In the genomic region with DNA sequence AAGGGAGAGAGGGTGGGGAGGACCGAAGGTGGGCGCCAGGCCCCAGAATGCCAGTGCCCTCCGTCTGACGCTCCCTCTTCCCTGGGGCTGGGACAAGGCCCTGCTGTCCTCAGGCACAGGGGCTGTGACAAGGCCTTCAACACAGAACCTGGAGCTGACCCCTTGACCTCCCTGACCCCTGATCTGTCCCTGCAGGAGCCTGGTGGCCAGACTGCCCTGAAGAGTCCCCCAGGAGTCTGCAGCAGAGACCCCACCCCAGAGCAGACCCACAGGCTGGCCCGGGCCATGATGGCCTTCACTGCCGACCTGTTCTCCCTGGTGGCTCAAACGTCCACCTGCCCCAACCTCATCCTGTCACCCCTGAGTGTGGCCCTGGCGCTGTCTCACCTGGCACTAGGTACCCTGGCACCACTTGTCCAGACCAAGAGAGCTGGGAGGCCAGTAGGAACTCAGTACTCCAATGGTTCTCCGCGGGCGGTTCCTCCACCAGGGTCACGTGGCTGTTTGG, we compare ENCODE assay signal across 16 cellular contexts. TPM values are rescaled to one million over a fixed set of nuclear protein-coding genes. Genes with fewer than 3 reads are reported as not detected.
DNase-seq lines count a peak whose midpoint lies in the region; ATAC-seq and TF ChIP-seq lines count a peak whose summit lies in the region.
"Had no signal": no experiment of that assay in that cellular context is flagged by ENCODE, and none has a peak within 500 bp of the region (broad histone marks: within the 10 kb centered on the region; RNA-seq: fewer than 3 reads in every experiment).

No MANE protein-coding gene starts in this region.

- H3K79me2 ChIP-seq in mammary epithelial cell (ENCODE audit: insufficient read depth, low read length): no peaks in the 10 kb centered on the region

- dilution Hi-C loops in mammary epithelial cell (cut with HindIII; ENCODE audit: low sequenced_read_pairs): no loop called here

- H3K27ac ChIP-seq in breast epithelium (peak overlapping the region; percentile 62 to 84), mammary epithelial cell (ENCODE audit: insufficient read depth, low read depth, low read length) (no peak overlapping the region), neuronal stem cell (replicated peaks; ENCODE audit: low read length) (no peak overlapping the region), testis (peak overlapping the region; percentile 84 to 89)
- H3K27ac ChIP-seq: BLaER1 treated with 17β-estradiol and CSF1 and Interleukin-3, amounts not matched to agents 10 nM and 100 nM had no signal

- H3K4me2 ChIP-seq in mammary epithelial cell (ENCODE audit: insufficient read depth, low read depth, low read length): no peak overlapping the region
- no peak overlapping the region for H3K4me2 ChIP-seq in neuronal stem cell (ENCODE audit: insufficient read depth, low read length, poor library complexity, severe bottlenecking)
- H3K4me2 ChIP-seq: BLaER1 treated with 17β-estradiol and CSF1 and Interleukin-3, amounts not matched to agents 10 nM and 100 nM had no signal

- H2AFZ ChIP-seq in mammary epithelial cell (ENCODE audit: low read depth, low read length): no peak overlapping the region
- H2AFZ ChIP-seq in neuronal stem cell (ENCODE audit: low read length): no peak overlapping the region

- H2BK15ac ChIP-seq in neuronal stem cell (ENCODE audit: low read length): no peak overlapping the region

- H3K36me3 ChIP-seq in breast epithelium (no peaks in the 10 kb centered on the region), mammary epithelial cell (ENCODE audit: insufficient read depth, low read length) (no peaks in the 10 kb centered on the region), neuronal stem cell (replicated peaks in 1 of 2; ENCODE audit: control insufficient read depth in 2 of 2, insufficient read depth in 2 of 2, low read length in 2 of 2) (no peaks in the 10 kb centered on the region), testis (ENCODE audit: low read depth, missing control alignments) (no peaks in the 10 kb centered on the region)
- H3K36me3 ChIP-seq: BLaER1 treated with 17β-estradiol and CSF1 and Interleukin-3, amounts not matched to agents 10 nM and 100 nM; HAP-1 had no signal

- H4K8ac ChIP-seq in neuronal stem cell (ENCODE audit: low read depth, low read length): no peak overlapping the region

- TF ChIP-seq CTCF in breast epithelium (IDR thresholded peaks at IDR 0.05) (no peak), mammary epithelial cell (conservative IDR thresholded peaks at IDR 0.05 in 1 of 2, IDR thresholded peaks at IDR 0.05 in 1 of 2; ENCODE audit: extremely low read depth in 1 of 2, insufficient read depth in 1 of 2, low read depth in 1 of 2, low read length in 2 of 2) (no peak), testis (IDR thresholded peaks at IDR 0.05) (no peak)

- H2AK5ac ChIP-seq in neuronal stem cell (ENCODE audit: low read depth, low read length): peak overlapping the region; percentile 76

- H4K91ac ChIP-seq in neuronal stem cell (ENCODE audit: low read depth, low read length, poor library complexity): no peak overlapping the region

- in situ Hi-C loops in mammary epithelial cell (cut with MboI; ENCODE audit: low sequenced_read_pairs in 2 of 2): no loop called here

- H4K20me1 ChIP-seq in mammary epithelial cell (ENCODE audit: insufficient read depth, low read length): no peaks in the 10 kb centered on the region
- H4K20me1 ChIP-seq: BLaER1 treated with 17β-estradiol and CSF1 and Interleukin-3, amounts not matched to agents 10 nM and 100 nM had no signal

- WGBS in mammary epithelial cell (ENCODE audit: low coverage, missing lambda C conversion rate): 98% methylated on average over 7 of the region's 12 CpGs
- no CpG with 5 or more reads among the region's 12 CpGs for WGBS in neuronal stem cell (ENCODE audit: extremely low coverage in 2 of 2, insufficient read length in 2 of 2, insufficient replicate concordance in 1 of 2), 2 donors
- WGBS in testis, 2 donors: 95 to 97% methylated on average over 8 to 12 of the region's 12 CpGs

- H3K27me3 ChIP-seq in breast epithelium (no peaks in the 10 kb centered on the region), mammary epithelial cell (ENCODE audit: insufficient read depth, low read length) (no peaks in the 10 kb centered on the region), neuronal stem cell (ENCODE audit: control insufficient read depth in 3 of 3, insufficient read depth in 3 of 3, low read depth in 1 of 3, low read length in 3 of 3) (no peaks in the 10 kb centered on the region), testis (no peaks in the 10 kb centered on the region)
- H3K27me3 ChIP-seq: BLaER1 treated with 17β-estradiol and CSF1 and Interleukin-3, amounts not matched to agents 10 nM and 100 nM had no signal

- no peak for DNase-seq in breast epithelium (ENCODE audit: low spot score in 2 of 2)
- DNase-seq in mammary epithelial cell: no peak
- no peak for DNase-seq in left lobe of liver (ENCODE audit: low spot score)
- no peak for DNase-seq in neuronal stem cell (ENCODE audit: low spot score)
- no peak for DNase-seq in testis
- DNase-seq in SW 1271 (lab: John Stamatoyannopoulos, UW): no peak
- DNase-seq: 8988T; ACHN; CD4-positive, CD25-positive, alpha-beta regulatory T cell; DMS53; GF-D8; GOT3 had no signal

- H3K4ac ChIP-seq in neuronal stem cell (ENCODE audit: low read length): no peak overlapping the region

- H3K79me1 ChIP-seq in neuronal stem cell (ENCODE audit: low read depth, low read length): peaks cover 2% of the 10 kb centered on the region

- H3K9me3 ChIP-seq in breast epithelium (no peaks in the 10 kb centered on the region), mammary epithelial cell (replicated peaks; ENCODE audit: insufficient read depth, low read length) (no peaks in the 10 kb centered on the region), neuronal stem cell (replicated peaks in 1 of 2; ENCODE audit: control insufficient read depth in 2 of 2, insufficient read depth in 1 of 2, low read depth in 1 of 2, low read length in 2 of 2) (peaks cover 0 to 4% of the 10 kb centered on the region in 2 donors), testis (no peaks in the 10 kb centered on the region)
- H3K9me3 ChIP-seq: BLaER1 treated with 17β-estradiol and CSF1 and Interleukin-3, amounts not matched to agents 10 nM and 100 nM; HAP-1 had no signal

- H2BK120ac ChIP-seq in neuronal stem cell (ENCODE audit: low read depth, low read length): no peak overlapping the region

- ATAC-seq in left lobe of liver (peak; percentile 15), GM19328 (IDR thresholded peaks at IDR 0.05; ENCODE audit: unreplicated experiment) (no peak), GM21737 (IDR thresholded peaks at IDR 0.05; ENCODE audit: unreplicated experiment) (no peak)

- H3K9ac ChIP-seq in mammary epithelial cell (ENCODE audit: insufficient read depth, low read length): no peak overlapping the region
- H3K9ac ChIP-seq in neuronal stem cell (ENCODE audit: low read depth, low read length, poor library complexity): no peak overlapping the region
- H3K9ac ChIP-seq: BLaER1 treated with 17β-estradiol and CSF1 and Interleukin-3, amounts not matched to agents 10 nM and 100 nM had no signal

- H3K4me1 ChIP-seq in breast epithelium (peaks cover 0 to 4% of the 10 kb centered on the region in 2 donors), mammary epithelial cell (ENCODE audit: insufficient read depth, low read length) (peaks cover 9% of the 10 kb centered on the region), neuronal stem cell (ENCODE audit: control insufficient read depth in 2 of 2, insufficient read depth in 1 of 2, low read depth in 1 of 2, low read length in 2 of 2) (peaks cover 0 to 3% of the 10 kb centered on the region in 2 donors), testis (peaks cover 57% of the 10 kb centered on the region)
- H3K4me1 ChIP-seq: HAP-1 had no signal

- H3K18ac ChIP-seq in neuronal stem cell (ENCODE audit: low read length): peak overlapping the region; percentile 48

- CTCF ChIA-PET in mammary epithelial cell (lab: Charles Lee; ENCODE audit: low non-redundant PET): no interaction called here

- peak overlapping the region; percentile 66 for H2BK5ac ChIP-seq in neuronal stem cell (ENCODE audit: low read length)

- peak overlapping the region; percentile 90 for H2BK12ac ChIP-seq in neuronal stem cell (ENCODE audit: low read length)

- H3K14ac ChIP-seq in neuronal stem cell (ENCODE audit: low read length): no peak overlapping the region

- no peak overlapping the region for H3K23ac ChIP-seq in neuronal stem cell (ENCODE audit: low read depth, low read length, poor library complexity)

- H3K4me3 ChIP-seq in breast epithelium (peak overlapping the region in 2 of 3 donors; percentile 25 to 49), mammary epithelial cell (replicated peaks in 1 of 3; ENCODE audit: insufficient read depth in 1 of 3, low read depth in 2 of 3, low read length in 3 of 3) (no peak overlapping the region), neuronal stem cell (ENCODE audit: low read length in 2 of 2) (no peak overlapping the region), testis (no peak overlapping the region)
- H3K4me3 ChIP-seq: BLaER1 treated with 17β-estradiol and CSF1 and Interleukin-3, amounts not matched to agents 10 nM and 100 nM; HAP-1 had no signal

- TF ChIP-seq POLR2A in breast epithelium (IDR thresholded peaks at IDR 0.05) (no peak), testis (IDR thresholded peaks at IDR 0.05) (no peak)

- intact Hi-C loops in breast epithelium (cut with DNase I; ENCODE audit: low total_unique reads) (no loop called here), mammary epithelial cell (cut with micrococcal nuclease) (no loop called here), testis (cut with DNase I; ENCODE audit: low total_unique reads) (no loop called here)

- BruUV-seq in mammary epithelial cell (replicated peaks; lab: Mats Ljungman, UMichigan): no TSS peak

RNA-seq across cellular contexts. Expression of gene SERPINF2, which starts 2.9 kb away (rescaled TPM):
- total RNA-seq in breast epithelium (10 to 100 TPM; 18.4 to 30.1 (median 21.3) TPM), mammary epithelial cell (1 to 10 TPM; 5.7 to 7.3 TPM), left lobe of liver (1,138 TPM), testis (10 to 100 TPM; 31.7 to 41.9 TPM)
- polyA plus RNA-seq in mammary epithelial cell (10.1 TPM), testis (ENCODE audit: insufficient read depth, low read depth, low replicate concordance) (15.3 TPM)
- 3.7 TPM for polyA minus RNA-seq in mammary epithelial cell
- 0.11 TPM for polyA plus RNA-seq in neuronal stem cell (2013, experiment 1 of 2)
- polyA plus RNA-seq in neuronal stem cell (2013, experiment 2 of 2): 0.12 TPM
- polyA plus RNA-seq: CD4-positive, CD25-positive, alpha-beta regulatory T cell had no signal

RNA-seq across cellular contexts. Expression of gene SERPINF1, which starts 16.3 kb away (rescaled TPM):
- 1,000 to 10,000 TPM in 1 of 3 donors, 100 to 1,000 TPM in 2; 427 to 3,050 (median 615) TPM for total RNA-seq in breast epithelium
- 10 to 100 TPM; 10.8 to 89.5 TPM for total RNA-seq in mammary epithelial cell
- 85.4 TPM for polyA plus RNA-seq in mammary epithelial cell
- 77.9 TPM for polyA minus RNA-seq in mammary epithelial cell
- 1,041 TPM for total RNA-seq in left lobe of liver
- polyA plus RNA-seq in neuronal stem cell (2013, experiment 1 of 2): 65.7 TPM
- polyA plus RNA-seq in neuronal stem cell (2013, experiment 2 of 2): 62.7 TPM
- 1,000 to 10,000 TPM; 1,211 to 2,317 TPM for total RNA-seq in testis
- 828 TPM for polyA plus RNA-seq in testis (ENCODE audit: insufficient read depth, low read depth, low replicate concordance)
- total RNA-seq: CD4-positive, CD25-positive, alpha-beta regulatory T cell had no signal

RNA-seq across cellular contexts. Expression of gene WDR81, which starts 21.1 kb away (rescaled TPM):
- total RNA-seq in breast epithelium (10 to 100 TPM; 36.6 to 52.6 (median 41.6) TPM), mammary epithelial cell (10 to 100 TPM; 17.8 to 35.5 TPM), left lobe of liver (27.0 TPM), testis (10 to 100 TPM; 58.4 to 71.4 TPM)
- polyA plus RNA-seq in mammary epithelial cell (10.2 TPM), testis (ENCODE audit: insufficient read depth, low read depth, low replicate concordance) (16.9 TPM)
- polyA minus RNA-seq in mammary epithelial cell: 8.5 TPM
- polyA plus RNA-seq in neuronal stem cell (2013, experiment 1 of 2): 2.8 TPM
- 3.3 TPM for polyA plus RNA-seq in neuronal stem cell (2013, experiment 2 of 2)

RNA-seq across cellular contexts. Expression of gene TLCD2, which starts 35.4 kb away (rescaled TPM):
- total RNA-seq in breast epithelium (10 to 100 TPM in 1 of 3 donors, 1 to 10 TPM in 2; 3.7 to 10.9 (median 6.9) TPM), mammary epithelial cell (1 to 10 TPM; 2.2 to 5.7 TPM), left lobe of liver (4.2 TPM), testis (1 to 10 TPM; 1.2 to 2.0 TPM)
- polyA plus RNA-seq in mammary epithelial cell (0.87 TPM), testis (ENCODE audit: insufficient read depth, low read depth, low replicate concordance) (1.1 TPM)
- 4.4 TPM for polyA minus RNA-seq in mammary epithelial cell
- polyA plus RNA-seq in neuronal stem cell (2013, experiment 1 of 2): 0.75 TPM
- polyA plus RNA-seq in neuronal stem cell (2013, experiment 2 of 2): 0.72 TPM

Comparison
In these comparisons a context has a peak if more than half of its experiments do, and no peak if none do; other contexts are left out.
1. H3K27ac ChIP-seq: peak in breast epithelium (2 of 2) and testis (2 of 2); none in mammary epithelial cell (single experiment) and neuronal stem cell (single experiment).
2. H3K4me3 ChIP-seq: peak in breast epithelium (2 of 3); none in mammary epithelial cell (0 of 3), neuronal stem cell (0 of 2) and testis (0 of 2).
3. RNA of gene SERPINF1, which starts 16.3 kb away (total RNA-seq): 1,211 to 2,317 TPM in testis, 1,041 TPM in left lobe of liver (single experiment) and 427 to 3,050 TPM in breast epithelium; 10.8 to 89.5 TPM in mammary epithelial cell; every median in the first group is over 4 times any median in the second.
4. RNA of gene SERPINF2, which starts 2.9 kb away (total RNA-seq): 1,138 TPM in left lobe of liver (single experiment); 31.7 to 41.9 TPM in testis, 18.4 to 30.1 TPM in breast epithelium and 5.7 to 7.3 TPM in mammary epithelial cell; every median in the first group is over 10 times any median in the second.